ENCODE assay signal across 1 cellular context in genomic region chr12:1993341-1993740, GRCh38.
A peak's percentile ranks its signal among the peaks of the same experiment; 100 is the strongest.
TF ChIP-seq lines count a peak whose summit lies in the region.

No MANE protein-coding gene starts in this region.

TF ChIP-seq in HEK293, 187 proteins besides CTCF, POLR2A, EP300 and RAD21 (continued from another document):
- TF ChIP-seq ZNF692 (tag by site-specific recombination; IDR thresholded peaks at IDR 0.05) = 0 out of 2 replicates have a peak, but pooled peaks have one; percentile 40
- no peak for TF ChIP-seq ZNF530 (tag by site-specific recombination; IDR thresholded peaks at IDR 0.05; ENCODE audit: low read depth)
- 0 out of 2 replicates have a peak, but pooled peaks have one; percentile 24 for TF ChIP-seq ZEB2 (tag by site-specific recombination; IDR thresholded peaks at IDR 0.05)
- no peak for TF ChIP-seq ZNF341 (tag by site-specific recombination; IDR thresholded peaks at IDR 0.05; ENCODE audit: low read depth)
- TF ChIP-seq GFI1B (tag by site-specific recombination; IDR thresholded peaks at IDR 0.05) = no peak
- no peak for TF ChIP-seq SCRT1 (tag by site-specific recombination; IDR thresholded peaks at IDR 0.05; ENCODE audit: borderline replicate concordance)
- peak; percentile 48; the same call in 1 of the 2 replicates for TF ChIP-seq ZNF660 (tag by site-specific recombination; IDR thresholded peaks at IDR 0.05)
- no peak for TF ChIP-seq MZF1 (tag by site-specific recombination; IDR thresholded peaks at IDR 0.05; ENCODE audit: borderline replicate concordance)
- peak; percentile 88; the same call in 1 of the 2 replicates for TF ChIP-seq ZNF473 (tag by site-specific recombination; IDR thresholded peaks at IDR 0.05)
- TF ChIP-seq KLF1 (tag by site-specific recombination; IDR thresholded peaks at IDR 0.05) = no peak
- TF ChIP-seq HOXD13 (CRISPR knock-in tag; IDR thresholded peaks at IDR 0.05; ENCODE audit: borderline replicate concordance) = no peak
- no peak for TF ChIP-seq ZNF645 (tag by site-specific recombination; IDR thresholded peaks at IDR 0.05)
- no peak for TF ChIP-seq ZNF214 (tag by site-specific recombination; IDR thresholded peaks at IDR 0.05; ENCODE audit: borderline replicate concordance)
- TF ChIP-seq ZNF585B (tag by site-specific recombination; IDR thresholded peaks at IDR 0.05) = no peak
- TF ChIP-seq ZNF785 (tag by site-specific recombination; IDR thresholded peaks at IDR 0.05) = no peak
- no peak for TF ChIP-seq ZNF623 (tag by site-specific recombination; IDR thresholded peaks at IDR 0.05)
- no peak for TF ChIP-seq ZFHX2 (tag by site-specific recombination; conservative IDR thresholded peaks at IDR 0.05)
- 0 out of 2 replicates have a peak, but pooled peaks have one; percentile 20 for TF ChIP-seq ZNF558 (tag by site-specific recombination; IDR thresholded peaks at IDR 0.05)
- TF ChIP-seq KLF10 (tag by site-specific recombination; IDR thresholded peaks at IDR 0.05) = no peak
- TF ChIP-seq ZBTB44 (tag by site-specific recombination; IDR thresholded peaks at IDR 0.05) = no peak
- TF ChIP-seq ZNF366 (tag by site-specific recombination; conservative IDR thresholded peaks at IDR 0.05) = 0 out of 2 replicates have a peak, but pooled peaks have one; percentile 36
- no peak for TF ChIP-seq TCF7L2 (IDR thresholded peaks at IDR 0.05; ENCODE audit: borderline replicate concordance, low read depth, low read length)
- no peak for TF ChIP-seq ZNF16 (tag by site-specific recombination; IDR thresholded peaks at IDR 0.05; ENCODE audit: low read depth)
- TF ChIP-seq BCL11B (tag by site-specific recombination; IDR thresholded peaks at IDR 0.05; ENCODE audit: low read depth) = no peak
- 0 out of 2 replicates have a peak, but pooled peaks have one; percentile 28 for TF ChIP-seq KLF8 (tag by site-specific recombination; IDR thresholded peaks at IDR 0.05)
- peak; percentile 53; the same call in 1 of the 2 replicates for TF ChIP-seq ZNF629 (tag by site-specific recombination; IDR thresholded peaks at IDR 0.05)
- TF ChIP-seq ZBTB20 (tag by site-specific recombination; IDR thresholded peaks at IDR 0.05) = no peak
- TF ChIP-seq ZNF112 (tag by site-specific recombination; IDR thresholded peaks at IDR 0.05) = peak; percentile 66; the same call in 1 of the 2 replicates
- TF ChIP-seq RBAK (tag by site-specific recombination; IDR thresholded peaks at IDR 0.05) = peak; percentile 69; the same call in 1 of the 2 replicates
- TF ChIP-seq ZNF175 (tag by site-specific recombination; IDR thresholded peaks at IDR 0.05) = no peak
- TF ChIP-seq ZNF529 (tag by site-specific recombination; IDR thresholded peaks at IDR 0.05; ENCODE audit: insufficient replicate concordance) = no peak
- TF ChIP-seq ZNF639 (tag by site-specific recombination; IDR thresholded peaks at IDR 0.05) = 0 out of 2 replicates have a peak, but pooled peaks have one; percentile 28
- no peak for TF ChIP-seq OSR2 (tag by site-specific recombination; IDR thresholded peaks at IDR 0.05)
- no peak for TF ChIP-seq GLIS1 (tag by site-specific recombination; IDR thresholded peaks at IDR 0.05)
- peak; percentile 76 for TF ChIP-seq ZSCAN4 (tag by site-specific recombination; IDR thresholded peaks at IDR 0.05)
- TF ChIP-seq ZNF398 (tag by site-specific recombination; IDR thresholded peaks at IDR 0.05) = peak; percentile 66
